ENCODE assay signal across 8 cellular contexts in genomic region chr13:105139380-105140285, GRCh38.
DNase-seq lines count a peak whose midpoint lies in the region; ATAC-seq and TF ChIP-seq lines count a peak whose summit lies in the region.

No MANE protein-coding gene starts in this region.

- H3K27me3 ChIP-seq in PC-3 (ENCODE audit: low read length) (no peaks in the 10 kb centered on the region), heart right ventricle (no peaks in the 10 kb centered on the region)

- ATAC-seq in GM19372 (IDR thresholded peaks at IDR 0.05; ENCODE audit: low read depth, unreplicated experiment) (peak; percentile 94), HG03460 (IDR thresholded peaks at IDR 0.05; ENCODE audit: unreplicated experiment) (peak; percentile 97), PC-3 (no peak), heart right ventricle (peak in 7 of 8 donors; percentile 60 to 86 (median 79))

- H3K9me3 ChIP-seq in PC-3 (ENCODE audit: low read length) (no peaks in the 10 kb centered on the region), heart right ventricle (peaks cover 0 to under 1% (median 0%) of the 10 kb centered on the region in 11 donors)

- WGBS in heart right ventricle, 2 donors, result 54 to 61% methylated on average over 20 of the region's 20 CpGs

- H3K4me1 ChIP-seq in PC-3 (ENCODE audit: insufficient read depth, low read length) (no peaks in the 10 kb centered on the region), heart right ventricle (no peaks in the 10 kb centered on the region)

- no peaks in the 10 kb centered on the region for H3K79me2 ChIP-seq in PC-3 (ENCODE audit: low read length)

- intact Hi-C loops in PC-3 (cut with micrococcal nuclease) (no loop called here), heart right ventricle (cut with DNase I) (no loop called here)

- H3K9me2 ChIP-seq in PC-3 (replicated peaks; ENCODE audit: low read length), result no peaks in the 10 kb centered on the region

- no peak for TF ChIP-seq CTCF in PC-3 (conservative IDR thresholded peaks at IDR 0.05; ENCODE audit: low read depth, low read length)
- peak in 4 of 9 donors; percentile 18 to 46 (median 36) for TF ChIP-seq CTCF in heart right ventricle (IDR thresholded peaks at IDR 0.05)
- TF ChIP-seq CTCF in progenitor cell of endocrine pancreas (IDR thresholded peaks at IDR 0.05; ENCODE audit: unreplicated experiment), result no peak

- H3K9ac ChIP-seq in PC-3 (ENCODE audit: low read length), result no peak overlapping the region

- DNase-seq in CD1c-positive myeloid dendritic cell (ENCODE audit: extremely low spot score), result peak; percentile 83
- DNase-seq in PC-3, result no peak
- DNase-seq in activated T-helper 1 cell treated with Interleukin-2 at 50 U/mL for 16 hours (ENCODE audit: low read depth), result peak; percentile 34
- peak; percentile 19 to 21 for DNase-seq in heart right ventricle
- peak; percentile 50 to 60 for DNase-seq in stimulated activated CD4-positive, alpha-beta T cell treated with anti-CD3 and anti-CD28 coated beads, Interleukin-2, amount 100 ng/mL, for 24 hours
- no peak for DNase-seq in progenitor cell of endocrine pancreas (ENCODE audit: low spot score, unreplicated experiment)

- peak overlapping the region; percentile 20; the same call in 1 of the 2 replicates for H3K4me3 ChIP-seq in PC-3 (ENCODE audit: low read length)
- H3K4me3 ChIP-seq in heart right ventricle, result peak overlapping the region in 9 of 10 donors; percentile 16 to 54 (median 48)

- no peak overlapping the region for H3K4me3 Mint-ChIP-seq in progenitor cell of endocrine pancreas (ENCODE audit: low read depth)

- no peaks in the 10 kb centered on the region for H4K20me1 ChIP-seq in PC-3 (ENCODE audit: low read length)

- POLR2A ChIA-PET in PC-3 (lab: Charles Lee; ENCODE audit: unreplicated experiment), result no interaction called here

- H3K4me1 Mint-ChIP-seq in progenitor cell of endocrine pancreas (ENCODE audit: low read depth), result no peaks in the 10 kb centered on the region

- H3F3A ChIP-seq in PC-3 (ENCODE audit: low read length, unreplicated experiment), result no peaks in the 10 kb centered on the region

- no peaks in the 10 kb centered on the region for H3K36me3 Mint-ChIP-seq in progenitor cell of endocrine pancreas (ENCODE audit: insufficient read depth)

- no peaks in the 10 kb centered on the region for H3K36me3 ChIP-seq in PC-3 (ENCODE audit: low read depth, low read length)
- H3K36me3 ChIP-seq in heart right ventricle, result no peaks in the 10 kb centered on the region

- H3K27ac ChIP-seq in PC-3 (ENCODE audit: low read length), result no peak overlapping the region
- peak overlapping the region in 5 of 10 donors; percentile 1 to 75 (median 52) for H3K27ac ChIP-seq in heart right ventricle

- BruUV-seq in PC-3 (replicated peaks; lab: Mats Ljungman, UMichigan), result no TSS peak

- H3K9me3 Mint-ChIP-seq in progenitor cell of endocrine pancreas (ENCODE audit: low read depth), result no peaks in the 10 kb centered on the region

- H3K27me3 Mint-ChIP-seq in progenitor cell of endocrine pancreas, result no peaks in the 10 kb centered on the region

- 0 out of 2 replicates have a peak overlapping the region, but pooled peaks have one; percentile 11 for H2AFZ ChIP-seq in PC-3 (ENCODE audit: low read length)

- CTCF ChIA-PET in PC-3 (lab: Charles Lee), result no interaction called here

- no peak overlapping the region for H3K27ac Mint-ChIP-seq in progenitor cell of endocrine pancreas

- peak overlapping the region; percentile 39 for H3K4me2 ChIP-seq in PC-3 (ENCODE audit: low read length)

Comparison
In these comparisons a context has a peak if more than half of its experiments do, and no peak if none do; other contexts are left out.
1. DNase-seq: peak in CD1c-positive myeloid dendritic cell (single experiment), activated T-helper 1 cell treated with Interleukin-2 at 50 U/mL for 16 hours (single experiment), heart right ventricle (2 of 2) and stimulated activated CD4-positive, alpha-beta T cell treated with anti-CD3 and anti-CD28 coated beads, Interleukin-2, amount 100 ng/mL, for 24 hours (2 of 2); none in PC-3 (single experiment) and progenitor cell of endocrine pancreas (single experiment).